In the genomic region with DNA sequence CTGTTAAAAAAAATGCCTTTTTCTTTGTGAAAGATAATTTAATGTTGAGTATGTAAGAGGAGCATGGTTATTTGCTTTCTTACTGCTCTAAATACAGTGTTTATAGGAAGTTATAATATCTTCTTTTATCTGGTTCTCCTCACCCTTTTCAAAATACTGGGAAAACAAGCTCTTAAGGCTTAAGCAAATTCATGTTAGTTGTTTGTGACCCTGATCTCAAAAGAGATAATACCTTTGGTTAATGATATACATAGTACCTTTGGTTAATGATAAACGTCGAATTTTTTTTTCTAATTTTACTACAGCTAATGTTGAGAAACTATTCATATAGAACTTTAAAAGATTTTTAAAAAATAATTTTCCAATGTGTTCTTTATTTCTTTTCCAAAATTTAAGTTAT, we compare ENCODE assay signal across 21 cellular contexts.
DNase-seq lines count a peak whose midpoint lies in the region; ATAC-seq, FAIRE-seq and TF ChIP-seq lines count a peak whose summit lies in the region.
"Had no signal": no experiment of that assay in that cellular context is flagged by ENCODE, and none has a peak within 500 bp of the region (broad histone marks: within the 10 kb centered on the region; RNA-seq: fewer than 3 reads in every experiment).

No MANE protein-coding gene starts in this region.

- POLR2A ChIA-PET in PC-3 (lab: Charles Lee; ENCODE audit: unreplicated experiment) = no interaction called here
- POLR2A ChIA-PET in endothelial cell of umbilical vein (lab: Charles Lee) = no interaction called here

- H3K4me2 ChIP-seq in PC-3 (ENCODE audit: low read length) = peak overlapping the region; percentile 53; the same call in 1 of the 2 replicates
- H3K4me2 ChIP-seq in endothelial cell of umbilical vein (ENCODE audit: insufficient read depth, low read length) = peak overlapping the region; percentile 54

- ATAC-seq in PC-3 (no peak), GM18907 (IDR thresholded peaks at IDR 0.05; ENCODE audit: unreplicated experiment) (no peak)
- ATAC-seq in activated T-helper 17 cell treated with anti-CD3 and anti-CD28 coated beads, Interleukin-2, amount 50 U/mL, for 72 hours (replicated peaks) = no peak
- ATAC-seq: stimulated activated naive CD8-positive, alpha-beta T cell treated with anti-CD3 and anti-CD28 coated beads, Interleukin-15, amount 100 ng/mL, for 72 hours had no signal

- no peak overlapping the region for H2AFZ ChIP-seq in PC-3 (ENCODE audit: low read length)
- no peak overlapping the region for H2AFZ ChIP-seq in endothelial cell of umbilical vein (ENCODE audit: low read depth, low read length)

- TF ChIP-seq CTCF in PC-3 (conservative IDR thresholded peaks at IDR 0.05; ENCODE audit: low read depth, low read length) = no peak
- no peak for TF ChIP-seq CTCF in endothelial cell of umbilical vein (IDR thresholded peaks at IDR 0.05; ENCODE audit: extremely low read depth in 1 of 2, insufficient read depth in 1 of 2, low read depth in 1 of 2, low read length in 2 of 2)
- no peak for TF ChIP-seq CTCF in mesothelial cell of epicardium (IDR thresholded peaks at IDR 0.05; ENCODE audit: unreplicated experiment)

- H3K79me2 ChIP-seq in PC-3 (ENCODE audit: low read length) (no peaks in the 10 kb centered on the region), endothelial cell of umbilical vein (ENCODE audit: control insufficient read depth, insufficient read depth, low read length) (no peaks in the 10 kb centered on the region)

- no peak for DNase-seq in PC-3
- no peak for DNase-seq in endothelial cell of umbilical vein (ENCODE audit: low read depth, low spot score)
- no peak for DNase-seq in mesothelial cell of epicardium (ENCODE audit: low spot score in 2 of 2, unreplicated experiment in 2 of 2)
- no peak for DNase-seq in H54 (ENCODE audit: insufficient read length, low spot score)
- DNase-seq in SW 1271 (lab: John Stamatoyannopoulos, UW) = no peak
- DNase-seq: activated CD4-positive, alpha-beta memory T cell treated with anti-CD3 and anti-CD28 coated beads for 36 hours; activated T-cell treated with anti-CD3 and anti-CD28 coated beads for 4 hours; CD8-positive, alpha-beta memory T cell; central memory CD4-positive, alpha-beta T cell; NCI-H1694 treated with DMSO at 0.1 percent for 48 hours; NCI-H748 treated with DMSO at 0.1 percent for 48 hours; SHP77 treated with DMSO at 0.1 percent for 48 hours; spleen; stimulated activated CD4-positive, alpha-beta T cell treated with anti-CD3 and anti-CD28 coated beads, Interleukin-4, amount 100 ng/mL, for 4 hours; stimulated activated naive CD8-positive, alpha-beta T cell treated with anti-CD3 and anti-CD28 coated beads, Interleukin-15, amount 100 ng/mL, for 72 hours; T-helper 2 cell had no signal

- intact Hi-C loops in PC-3 (cut with micrococcal nuclease) (no loop called here), endothelial cell of umbilical vein (cut with micrococcal nuclease) (no loop called here)

- peaks cover 4% of the 10 kb centered on the region for H3K36me3 Mint-ChIP-seq in mesothelial cell of epicardium
- H3K36me3 Mint-ChIP-seq in activated T-helper 17 cell treated with anti-CD3 and anti-CD28 coated beads, Interleukin-2, amount 50 U/mL, for 72 hours (ENCODE audit: low read depth) = peaks cover 6% of the 10 kb centered on the region

- H3K4me1 ChIP-seq in PC-3 (ENCODE audit: insufficient read depth, low read length) = peaks cover 33% of the 10 kb centered on the region
- H3K4me1 ChIP-seq in endothelial cell of umbilical vein (ENCODE audit: control insufficient read depth, extremely low read depth, insufficient read depth, low read length) = peaks cover 20% of the 10 kb centered on the region

- no peak overlapping the region for H3K4me3 Mint-ChIP-seq in mesothelial cell of epicardium
- no peak overlapping the region for H3K4me3 Mint-ChIP-seq in activated T-helper 17 cell treated with anti-CD3 and anti-CD28 coated beads, Interleukin-2, amount 50 U/mL, for 72 hours
- H3K4me3 Mint-ChIP-seq: activated CD4-positive, alpha-beta memory T cell treated with anti-CD3 and anti-CD28 coated beads for 36 hours; CD8-positive, alpha-beta memory T cell; stimulated activated naive CD8-positive, alpha-beta T cell treated with anti-CD3 and anti-CD28 coated beads, Interleukin-15, amount 100 ng/mL, for 72 hours; type B pancreatic cell had no signal

- CTCF ChIA-PET in PC-3 (lab: Charles Lee) = no interaction called here
- CTCF ChIA-PET in endothelial cell of umbilical vein (lab: Charles Lee) = interaction anchor here (1.1 to 2.4 kb wide), 5 partner anchors 9 to 55 kb away, joined by 3 to 7 read pairs (median 4); no protein-coding TSS in a partner anchor

- H3K27ac ChIP-seq in PC-3 (ENCODE audit: low read length) (no peak overlapping the region), endothelial cell of umbilical vein (ENCODE audit: insufficient read depth, low read depth, low read length) (peak overlapping the region; percentile 35)
- H3K27ac ChIP-seq: neutrophil had no signal

- H3K9me3 ChIP-seq in PC-3 (ENCODE audit: low read length) (no peaks in the 10 kb centered on the region), endothelial cell of umbilical vein (replicated peaks; ENCODE audit: control insufficient read depth, insufficient read depth, low read length) (no peaks in the 10 kb centered on the region)
- H3K9me3 ChIP-seq: neutrophil, spleen had no signal

- H4K20me1 ChIP-seq in PC-3 (ENCODE audit: low read length) = no peaks in the 10 kb centered on the region
- peaks cover 2% of the 10 kb centered on the region for H4K20me1 ChIP-seq in endothelial cell of umbilical vein (replicated peaks; ENCODE audit: control insufficient read depth, extremely low read depth, insufficient read depth, low read length)

- no TSS peak for BruUV-seq in PC-3 (replicated peaks; lab: Mats Ljungman, UMichigan)
- BruUV-seq in endothelial cell of umbilical vein (replicated peaks; lab: Mats Ljungman, UMichigan) = no TSS peak

- no peaks in the 10 kb centered on the region for H3K9me2 ChIP-seq in PC-3 (replicated peaks; ENCODE audit: low read length)

- dilution Hi-C loops in endothelial cell of umbilical vein (cut with MboI; ENCODE audit: extremely low pct_ligation_motif_present, low sequenced_read_pairs) = no loop called here

- peak overlapping the region; percentile 56 for H3K27ac Mint-ChIP-seq in mesothelial cell of epicardium
- H3K27ac Mint-ChIP-seq in activated T-helper 17 cell treated with anti-CD3 and anti-CD28 coated beads, Interleukin-2, amount 50 U/mL, for 72 hours = no peak overlapping the region
- H3K27ac Mint-ChIP-seq: activated CD4-positive, alpha-beta memory T cell treated with anti-CD3 and anti-CD28 coated beads for 36 hours; CD8-positive, alpha-beta memory T cell; stimulated activated naive CD8-positive, alpha-beta T cell treated with anti-CD3 and anti-CD28 coated beads, Interleukin-15, amount 100 ng/mL, for 72 hours; type B pancreatic cell had no signal

- no peaks in the 10 kb centered on the region for H3K36me3 ChIP-seq in PC-3 (ENCODE audit: low read depth, low read length)
- H3K36me3 ChIP-seq in endothelial cell of umbilical vein (ENCODE audit: control insufficient read depth in 2 of 2, extremely low read depth in 1 of 2, insufficient read depth in 2 of 2, low read length in 2 of 2) = no peaks in the 10 kb centered on the region
- H3K36me3 ChIP-seq: neutrophil had no signal

- H3K27me3 ChIP-seq in PC-3 (ENCODE audit: low read length) (no peaks in the 10 kb centered on the region), endothelial cell of umbilical vein (ENCODE audit: control insufficient read depth in 2 of 2, insufficient read depth in 2 of 2, low read length in 2 of 2) (no peaks in the 10 kb centered on the region)
- H3K27me3 ChIP-seq: neutrophil, spleen had no signal

- H3K9me1 ChIP-seq in endothelial cell of umbilical vein (replicated peaks; ENCODE audit: control insufficient read depth, extremely low read depth, insufficient read depth, low read length) = no peaks in the 10 kb centered on the region

- no peaks in the 10 kb centered on the region for H3K27me3 Mint-ChIP-seq in mesothelial cell of epicardium (ENCODE audit: low read depth)
- H3K27me3 Mint-ChIP-seq in activated T-helper 17 cell treated with anti-CD3 and anti-CD28 coated beads, Interleukin-2, amount 50 U/mL, for 72 hours = no peaks in the 10 kb centered on the region
- H3K27me3 Mint-ChIP-seq: activated CD4-positive, alpha-beta memory T cell treated with anti-CD3 and anti-CD28 coated beads for 36 hours; CD8-positive, alpha-beta memory T cell; stimulated activated naive CD8-positive, alpha-beta T cell treated with anti-CD3 and anti-CD28 coated beads, Interleukin-15, amount 100 ng/mL, for 72 hours; type B pancreatic cell had no signal

- no peaks in the 10 kb centered on the region for H3F3A ChIP-seq in PC-3 (ENCODE audit: low read length, unreplicated experiment)

- peaks cover under 1% of the 10 kb centered on the region for H3K9me3 Mint-ChIP-seq in mesothelial cell of epicardium
- no peaks in the 10 kb centered on the region for H3K9me3 Mint-ChIP-seq in activated T-helper 17 cell treated with anti-CD3 and anti-CD28 coated beads, Interleukin-2, amount 50 U/mL, for 72 hours
- H3K9me3 Mint-ChIP-seq: activated CD4-positive, alpha-beta memory T cell treated with anti-CD3 and anti-CD28 coated beads for 36 hours; CD8-positive, alpha-beta memory T cell; stimulated activated naive CD8-positive, alpha-beta T cell treated with anti-CD3 and anti-CD28 coated beads, Interleukin-15, amount 100 ng/mL, for 72 hours; type B pancreatic cell had no signal

- TF ChIP-seq POLR2A in endothelial cell of umbilical vein (IDR thresholded peaks at IDR 0.05; ENCODE audit: low read depth, low read length) (no peak), H54 (IDR thresholded peaks at IDR 0.05; ENCODE audit: low read depth, low read length) (no peak)

- peaks cover 18% of the 10 kb centered on the region for H3K4me1 Mint-ChIP-seq in mesothelial cell of epicardium
- H3K4me1 Mint-ChIP-seq in activated T-helper 17 cell treated with anti-CD3 and anti-CD28 coated beads, Interleukin-2, amount 50 U/mL, for 72 hours = no peaks in the 10 kb centered on the region
- H3K4me1 Mint-ChIP-seq: CD8-positive, alpha-beta memory T cell had no signal

- H3K4me3 ChIP-seq in PC-3 (ENCODE audit: low read length) = no peak overlapping the region
- no peak overlapping the region for H3K4me3 ChIP-seq in endothelial cell of umbilical vein (replicated peaks in 1 of 3; ENCODE audit: insufficient read depth in 1 of 3, low read depth in 1 of 3, low read length in 3 of 3)
- H3K4me3 ChIP-seq: spleen had no signal

- FAIRE-seq in G401.6 (lab: Jason Lieb, UNC) = peak; percentile 73
- FAIRE-seq in endothelial cell of umbilical vein (lab: Jason Lieb, UNC) = no peak
- FAIRE-seq in H54 (lab: Jason Lieb, UNC) = no peak

- H3K9ac ChIP-seq in PC-3 (ENCODE audit: low read length) (no peak overlapping the region), endothelial cell of umbilical vein (replicated peaks; ENCODE audit: extremely low read depth, insufficient read depth, low read length) (peak overlapping the region; percentile 8)

TF ChIP-seq in endothelial cell of umbilical vein, 7 proteins besides CTCF, POLR2A, EP300 and RAD21 (continues in another document):
- TF ChIP-seq POLR2AphosphoS5 (IDR thresholded peaks at IDR 0.05; ENCODE audit: insufficient read depth, low read depth, low read length) (no peak), GATA2 (IDR thresholded peaks at IDR 0.05; ENCODE audit: insufficient read depth, insufficient read length, low read depth, low read length) (no peak), EZH2 (IDR thresholded peaks at IDR 0.05; ENCODE audit: borderline replicate concordance, low read depth, low read length, severe bottlenecking) (no peak)
